In genomic region chr18:58529714-58530354, GRCh38 we compare ENCODE assay signal across 8 cellular contexts.
DNase-seq lines count a peak whose midpoint lies in the region; ATAC-seq and TF ChIP-seq lines count a peak whose summit lies in the region.

No MANE protein-coding gene starts in this region.

- CTCF ChIA-PET in Caco-2 (lab: Charles Lee) = interaction anchor here (1.0 to 1.4 kb wide), 3 partner anchors 131 to 234 kb away, joined by 3 to 6 read pairs (median 3); partner anchors contain the start of gene MALT1
- CTCF ChIA-PET in HEK293T (lab: Yijun Ruan, JAX) = interaction anchor here (1.1 to 4.1 kb wide), 5 partner anchors 9 to 239 kb away, joined by 3 to 29 read pairs (median 6); no protein-coding TSS in a partner anchor

- H3K9ac ChIP-seq in mesenchymal stem cell (ENCODE audit: low read length) = no peak overlapping the region

- BruUV-seq in Caco-2 (replicated peaks; lab: Mats Ljungman, UMichigan) = no TSS peak

- H2BK5ac ChIP-seq in mesenchymal stem cell (ENCODE audit: low read depth, low read length, poor library complexity, severe bottlenecking) = no peak overlapping the region

- H2BK15ac ChIP-seq in mesenchymal stem cell (ENCODE audit: low read depth, poor library complexity, severe bottlenecking) = no peak overlapping the region

- H2BK120ac ChIP-seq in mesenchymal stem cell (ENCODE audit: low read depth, low read length) = no peak overlapping the region

- H2AFZ ChIP-seq in mesenchymal stem cell (ENCODE audit: low read depth, low read length) = no peak overlapping the region

- no peak overlapping the region for H3K27ac Mint-ChIP-seq in Caco-2 (ENCODE audit: unreplicated experiment)

- no peaks in the 10 kb centered on the region for H3K9me3 Mint-ChIP-seq in Caco-2 (ENCODE audit: unreplicated experiment)

- no peak overlapping the region for H3K4me2 ChIP-seq in mesenchymal stem cell (ENCODE audit: low read length, poor library complexity, severe bottlenecking)

- H2BK12ac ChIP-seq in mesenchymal stem cell (ENCODE audit: low read length in 2 of 2) = no peak overlapping the region

- H3K18ac ChIP-seq in mesenchymal stem cell (ENCODE audit: low read depth in 1 of 2, low read length in 2 of 2) = no peak overlapping the region

- no peaks in the 10 kb centered on the region for H3K36me3 ChIP-seq in Caco-2 (ENCODE audit: control insufficient read depth, insufficient read depth, low read length)
- peaks cover 0 to 30% of the 10 kb centered on the region in 2 experiments for H3K36me3 ChIP-seq in mesenchymal stem cell (ENCODE audit: control insufficient read depth in 1 of 2, insufficient read depth in 2 of 2, low read depth in 1 of 2, low read length in 2 of 2)

- H3K4me1 ChIP-seq in Caco-2 = peaks cover 48% of the 10 kb centered on the region
- peaks cover 20% of the 10 kb centered on the region for H3K4me1 ChIP-seq in mesenchymal stem cell (ENCODE audit: control insufficient read depth, insufficient read depth, low read depth, low read length)

- 68% methylated on average over 3 of the region's 6 CpGs for WGBS in mesenchymal stem cell

- H3K27me3 ChIP-seq in Caco-2 (replicated peaks; ENCODE audit: control insufficient read depth, insufficient read depth, low read length) = no peaks in the 10 kb centered on the region
- H3K27me3 ChIP-seq in dorsolateral prefrontal cortex = peaks cover 0 to 7% (median 0%) of the 10 kb centered on the region in 45 donors
- no peaks in the 10 kb centered on the region for H3K27me3 ChIP-seq in mesenchymal stem cell (ENCODE audit: control insufficient read depth in 1 of 2, insufficient read depth in 1 of 2, low read length in 2 of 2)

- H3K27ac ChIP-seq in dorsolateral prefrontal cortex = no peak overlapping the region
- H3K27ac ChIP-seq in mesenchymal stem cell (ENCODE audit: low read length, poor library complexity, severe bottlenecking) = no peak overlapping the region

- H3K4ac ChIP-seq in mesenchymal stem cell (ENCODE audit: low read depth in 1 of 2, low read length in 2 of 2) = no peak overlapping the region

- H3K36me3 Mint-ChIP-seq in Caco-2 (ENCODE audit: insufficient read depth, unreplicated experiment) = peaks cover 10% of the 10 kb centered on the region

- H4K91ac ChIP-seq in mesenchymal stem cell (ENCODE audit: low read length) = no peak overlapping the region

- H3K27me3 Mint-ChIP-seq in Caco-2 (ENCODE audit: insufficient read depth, unreplicated experiment) = no peaks in the 10 kb centered on the region

- H3K79me1 ChIP-seq in mesenchymal stem cell (replicated peaks; ENCODE audit: low read length, poor library complexity, severe bottlenecking) = peaks cover 16% of the 10 kb centered on the region

- POLR2A ChIA-PET in Caco-2 (lab: Charles Lee) (no interaction called here), HEK293T (lab: Yijun Ruan, JAX) (no interaction called here)

- DNase-seq in Caco-2 = peak; percentile 66
- peak; percentile 65 for DNase-seq in HEK293T (ENCODE audit: extremely low spot score)
- DNase-seq in NCI-H526 treated with DMSO at 0.1 percent for 48 hours (lab: John Stamatoyannopoulos, UW) = peak; percentile 41
- DNase-seq in activated CD4-positive, alpha-beta T cell treated with anti-CD3 and anti-CD28 coated beads, Interleukin-2, amount 50 U/mL, for 1 hour = peak; percentile 69
- peak in 4 of 10 donors; percentile 36 to 54 (median 42) for DNase-seq in dorsolateral prefrontal cortex
- DNase-seq in mesenchymal stem cell = peak; percentile 64
- DNase-seq in stimulated activated naive CD8-positive, alpha-beta T cell treated with anti-CD3 and anti-CD28 coated beads, Interleukin-15, Interleukin-2, amounts not matched to agents 100 U/mL and 50 U/mL, for 24 hours = peak; percentile 80

- no peak overlapping the region for H4K8ac ChIP-seq in mesenchymal stem cell (ENCODE audit: low read length)

- no peaks in the 10 kb centered on the region for H3K4me1 Mint-ChIP-seq in Caco-2 (ENCODE audit: low read depth, unreplicated experiment)

- peak; percentile 38 for ATAC-seq in stimulated activated naive CD8-positive, alpha-beta T cell treated with anti-CD3 and anti-CD28 coated beads, Interleukin-15, Interleukin-2, amounts not matched to agents 100 U/mL and 50 U/mL, for 24 hours
- ATAC-seq in HG02973 (IDR thresholded peaks at IDR 0.05; ENCODE audit: unreplicated experiment) = no peak

- H3K4me3 ChIP-seq in Caco-2 (ENCODE audit: low read depth, low read length) (no peak overlapping the region), dorsolateral prefrontal cortex (no peak overlapping the region), mesenchymal stem cell (ENCODE audit: insufficient read depth in 1 of 2, low read depth in 1 of 2, low read length in 2 of 2) (no peak overlapping the region)

- no peaks in the 10 kb centered on the region for H3K9me3 ChIP-seq in Caco-2
- H3K9me3 ChIP-seq in mesenchymal stem cell (ENCODE audit: control insufficient read depth, low read length) = no peaks in the 10 kb centered on the region

- H3K4me3 Mint-ChIP-seq in Caco-2 (ENCODE audit: unreplicated experiment) = no peak overlapping the region

- TF ChIP-seq CTCF in Caco-2 (IDR thresholded peaks at IDR 0.05; ENCODE audit: insufficient read depth in 1 of 2, low read depth in 1 of 2, low read length in 1 of 2, severe bottlenecking in 1 of 2, unreplicated experiment in 1 of 2) = peak; percentile 63 to 64
- peak in 55 of 56 donors; percentile 16 to 78 (median 59) for TF ChIP-seq CTCF in dorsolateral prefrontal cortex (IDR thresholded peaks at IDR 0.05 in 54 of 56, conservative IDR thresholded peaks at IDR 0.05 in 2 of 56; ENCODE audit: low read depth in 1 of 56, partially characterized antibody in 56 of 56)

- H2AK5ac ChIP-seq in mesenchymal stem cell (ENCODE audit: low read length, severe bottlenecking) = no peak overlapping the region

- H3K14ac ChIP-seq in mesenchymal stem cell (ENCODE audit: low read length in 2 of 2) = no peak overlapping the region

- no peak overlapping the region for H3K23ac ChIP-seq in mesenchymal stem cell (ENCODE audit: low read length in 2 of 2)

- intact Hi-C loops in Caco-2 (cut with micrococcal nuclease; ENCODE audit: unreplicated experiment) (loop anchor here (1.0 to 5.0 kb wide), 3 partner anchors 62 to 234 kb away; no protein-coding TSS in a partner anchor), dorsolateral prefrontal cortex (cut with DNase I) (loop anchor here (5.0 kb wide), 1 partner anchor 232 kb away; no protein-coding TSS in a partner anchor)

TF ChIP-seq in HEK293T, 16 proteins besides CTCF, POLR2A, EP300 and RAD21:
- TF ChIP-seq ELF4 (IDR thresholded peaks at IDR 0.05) (no peak), FOXM1 (IDR thresholded peaks at IDR 0.05; ENCODE audit: borderline replicate concordance) (no peak), ZNF384 (IDR thresholded peaks at IDR 0.05) (no peak), TARDBP (IDR thresholded peaks at IDR 0.05) (no peak), LEF1 (IDR thresholded peaks at IDR 0.05; ENCODE audit: borderline replicate concordance) (no peak), SUZ12 (IDR thresholded peaks at IDR 0.05) (no peak), L3MBTL2 (conservative IDR thresholded peaks at IDR 0.05) (no peak), FOXA1 (IDR thresholded peaks at IDR 0.05) (no peak), ARNT (IDR thresholded peaks at IDR 0.05) (no peak), BHLHE40 (IDR thresholded peaks at IDR 0.05; ENCODE audit: borderline replicate concordance) (no peak), SP1 (IDR thresholded peaks at IDR 0.05) (no peak), HDGF (IDR thresholded peaks at IDR 0.05; ENCODE audit: borderline replicate concordance) (no peak), CTBP1 (IDR thresholded peaks at IDR 0.05; ENCODE audit: borderline replicate concordance) (no peak), FOXK2 (IDR thresholded peaks at IDR 0.05) (no peak), NFRKB (IDR thresholded peaks at IDR 0.05) (no peak), PKNOX1 (IDR thresholded peaks at IDR 0.05) (no peak)
